Comparison of ENCODE assay signal across 23 cellular contexts in genomic region chr1:237999426-238000052, GRCh38.
"Had no signal": no experiment of that assay in that cellular context is flagged by ENCODE, and none has a peak within 500 bp of the region (broad histone marks: within the 10 kb centered on the region; RNA-seq: fewer than 3 reads in every experiment).

No MANE protein-coding gene starts in this region.

- H3K27ac Mint-ChIP-seq: naive thymus-derived CD4-positive, alpha-beta T cell; natural killer cell treated with Interleukin-12 subunit alpha and Interleukin-12 subunit beta and Interleukin-15 and Interleukin-18, amount 100 ng/mL, for 72 hours; stimulated activated memory B cell treated with anti-CD40 and anti-IgM and Interleukin-4, amounts not matched to agents 10 μg/mL and 1 μg/mL and 100 μg/mL, for 72 hours; stimulated activated naive CD8-positive, alpha-beta T cell treated with anti-CD3 and anti-CD28 coated beads, Interleukin-15, amount 100 ng/mL, for 72 hours; type B pancreatic cell had no signal

- H3K9me3 Mint-ChIP-seq: neural crest cell, type B pancreatic cell had no signal

- H3K4me1 Mint-ChIP-seq: naive thymus-derived CD4-positive, alpha-beta T cell; stimulated activated memory B cell treated with anti-CD40 and anti-IgM and Interleukin-4, amounts not matched to agents 10 μg/mL and 1 μg/mL and 100 μg/mL, for 72 hours; stimulated activated naive CD8-positive, alpha-beta T cell treated with anti-CD3 and anti-CD28 coated beads, Interleukin-15, amount 100 ng/mL, for 72 hours had no signal

- DNase-seq: hypothalamus; islet precursor cell; left ventricle myocardium inferior; midbrain; mucosa of descending colon; naive thymus-derived CD4-positive, alpha-beta T cell; nucleus accumbens; pancreas; posterior cingulate gyrus; psoas muscle; right lobe of liver; stimulated activated CD4-positive, alpha-beta T cell treated with anti-CD3 and anti-CD28 coated beads, Interleukin-1b, Interleukin-23, amount 100 ng/mL, for 48 hours; stimulated activated CD4-positive, alpha-beta T cell treated with anti-CD3 and anti-CD28 coated beads, Interleukin-2, amount 100 ng/mL, for 48 hours; stimulated activated CD4-positive, alpha-beta T cell treated with anti-CD3 and anti-CD28 coated beads, Interleukin-4, amount 100 ng/mL, for 4 hours; stimulated activated CD8-positive, alpha-beta memory T cell treated with anti-CD3 and anti-CD28 coated beads, Interleukin-4, amount 100 ng/mL, for 48 hours; stimulated activated naive CD4-positive, alpha-beta T cell treated with Interleukin-2 at 50 U/mL for 16 hours; stimulated activated naive CD8-positive, alpha-beta T cell treated with anti-CD3 and anti-CD28 coated beads, Interleukin-15, amount 100 ng/mL, for 72 hours; substantia nigra; uterus had no signal

- H3K4me3 Mint-ChIP-seq: naive thymus-derived CD4-positive, alpha-beta T cell; natural killer cell treated with Interleukin-12 subunit alpha and Interleukin-12 subunit beta and Interleukin-15 and Interleukin-18, amount 100 ng/mL, for 72 hours; neural crest cell; stimulated activated memory B cell treated with anti-CD40 and anti-IgM and Interleukin-4, amounts not matched to agents 10 μg/mL and 1 μg/mL and 100 μg/mL, for 72 hours; stimulated activated naive CD8-positive, alpha-beta T cell treated with anti-CD3 and anti-CD28 coated beads, Interleukin-15, amount 100 ng/mL, for 72 hours; type B pancreatic cell had no signal

- H3K36me3 Mint-ChIP-seq: naive thymus-derived CD4-positive, alpha-beta T cell; natural killer cell treated with Interleukin-12 subunit alpha and Interleukin-12 subunit beta and Interleukin-15 and Interleukin-18, amount 100 ng/mL, for 72 hours; stimulated activated memory B cell treated with anti-CD40 and anti-IgM and Interleukin-4, amounts not matched to agents 10 μg/mL and 1 μg/mL and 100 μg/mL, for 72 hours; type B pancreatic cell had no signal

- ATAC-seq: mucosa of descending colon; naive thymus-derived CD4-positive, alpha-beta T cell; natural killer cell treated with Interleukin-12 subunit alpha and Interleukin-12 subunit beta and Interleukin-15 and Interleukin-18, amount 100 ng/mL, for 72 hours; pancreas; psoas muscle; right lobe of liver; stimulated activated memory B cell treated with anti-CD40 and anti-IgM and Interleukin-4, amounts not matched to agents 10 μg/mL and 1 μg/mL and 100 μg/mL, for 72 hours; stimulated activated naive CD8-positive, alpha-beta T cell treated with anti-CD3 and anti-CD28 coated beads, Interleukin-15, amount 100 ng/mL, for 72 hours had no signal

- H3K27me3 Mint-ChIP-seq: naive thymus-derived CD4-positive, alpha-beta T cell; natural killer cell treated with Interleukin-12 subunit alpha and Interleukin-12 subunit beta and Interleukin-15 and Interleukin-18, amount 100 ng/mL, for 72 hours; stimulated activated memory B cell treated with anti-CD40 and anti-IgM and Interleukin-4, amounts not matched to agents 10 μg/mL and 1 μg/mL and 100 μg/mL, for 72 hours; stimulated activated naive CD8-positive, alpha-beta T cell treated with anti-CD3 and anti-CD28 coated beads, Interleukin-15, amount 100 ng/mL, for 72 hours; type B pancreatic cell had no signal
